In genomic region chr9:133371261-133371711, GRCh38 we compare ENCODE assay signal across 9 cellular contexts. TPM values are rescaled to one million over a fixed set of nuclear protein-coding genes. Genes with fewer than 3 reads are reported as not detected.
DNase-seq lines count a peak whose midpoint lies in the region; ATAC-seq, FAIRE-seq and TF ChIP-seq lines count a peak whose summit lies in the region.
"Had no signal": no experiment of that assay in that cellular context is flagged by ENCODE, and none has a peak within 500 bp of the region (broad histone marks: within the 10 kb centered on the region; RNA-seq: fewer than 3 reads in every experiment).

No MANE protein-coding gene starts in this region.

- no peak for FAIRE-seq in frontal cortex (lab: Jason Lieb, UNC)
- FAIRE-seq: GM19239 had no signal

- TF ChIP-seq CTCF in VCaP (conservative IDR thresholded peaks at IDR 0.05): no peak
- no peak for TF ChIP-seq CTCF in thoracic aorta (IDR thresholded peaks at IDR 0.05)

- H3K27ac Mint-ChIP-seq in activated naive CD4-positive, alpha-beta T cell treated with anti-CD3 and anti-CD28 coated beads, Interleukin-2, amount 50 U/mL, for 72 hours: peak overlapping the region; percentile 65 to 98
- peak overlapping the region in 5 of 6 donors; percentile 45 to 91 (median 83) for H3K27ac Mint-ChIP-seq in naive B cell

- H3K36me3 Mint-ChIP-seq in activated naive CD4-positive, alpha-beta T cell treated with anti-CD3 and anti-CD28 coated beads, Interleukin-2, amount 50 U/mL, for 72 hours: peaks cover 51 to 58% of the 10 kb centered on the region in 2 donors
- no peaks in the 10 kb centered on the region for H3K36me3 Mint-ChIP-seq in naive B cell

- no peaks in the 10 kb centered on the region for H3K27me3 ChIP-seq in thoracic aorta (replicated peaks; ENCODE audit: insufficient read depth)

- H3K4me1 ChIP-seq in thoracic aorta (ENCODE audit: control insufficient read depth in 1 of 2, low read depth in 2 of 2): peaks cover 27 to 73% of the 10 kb centered on the region in 2 donors

- H3K9me3 ChIP-seq in thoracic aorta: no peaks in the 10 kb centered on the region

- H3K9me3 Mint-ChIP-seq in activated naive CD4-positive, alpha-beta T cell treated with anti-CD3 and anti-CD28 coated beads, Interleukin-2, amount 50 U/mL, for 72 hours: no peaks in the 10 kb centered on the region
- no peaks in the 10 kb centered on the region for H3K9me3 Mint-ChIP-seq in naive B cell

- H3K36me3 ChIP-seq in thoracic aorta: peaks cover 12% of the 10 kb centered on the region

- H3K4me3 Mint-ChIP-seq in naive B cell: peak overlapping the region in 5 of 8 donors; percentile 37 to 71 (median 63)

- H3K4me1 Mint-ChIP-seq in naive B cell: peaks cover 52 to 71% (median 69%) of the 10 kb centered on the region in 3 donors

- DNase-seq in activated naive CD4-positive, alpha-beta T cell treated with anti-CD3 and anti-CD28 coated beads, Interleukin-2, amount 50 U/mL, for 72 hours (ENCODE audit: low spot score in 2 of 2): peak; percentile 70 to 86
- DNase-seq in naive B cell (no peak), thoracic aorta (ENCODE audit: low spot score) (no peak), NCI-H187 (lab: John Stamatoyannopoulos, UW) (no peak), Right ventricle myocardium superior (no peak), frontal cortex (ENCODE audit: low spot score in 2 of 2) (no peak)
- DNase-seq: NCI-H226 had no signal

- H3K27me3 Mint-ChIP-seq in naive B cell: no peaks in the 10 kb centered on the region

- peak; percentile 72 to 73 for ATAC-seq in activated naive CD4-positive, alpha-beta T cell treated with anti-CD3 and anti-CD28 coated beads, Interleukin-2, amount 50 U/mL, for 72 hours
- ATAC-seq in naive B cell (ENCODE audit: low read depth in 2 of 2): no peak
- no peak for ATAC-seq in thoracic aorta (ENCODE audit: insufficient number of reproducible peaks, low FRiP score, low read depth)
- ATAC-seq in Right ventricle myocardium superior (ENCODE audit: poor library complexity): no peak

- intact Hi-C loops in Right ventricle myocardium superior (cut with DNase I): no loop called here

- H3K27ac ChIP-seq in VCaP (peak overlapping the region; percentile 98), thoracic aorta (no peak overlapping the region)

- peak overlapping the region; percentile 15 for H3K4me3 ChIP-seq in thoracic aorta

RNA-seq across cellular contexts. Expression of gene SURF4, which starts 4.6 kb away (rescaled TPM):
- 100 to 1,000 TPM; 255 to 272 TPM for total RNA-seq in activated naive CD4-positive, alpha-beta T cell treated with anti-CD3 and anti-CD28 coated beads, Interleukin-2, amount 50 U/mL, for 72 hours
- polyA plus RNA-seq in naive B cell (ENCODE audit: low read depth in 6 of 6): 10 to 100 TPM; 76.2 to 99.5 (median 82.9) TPM
- total RNA-seq in thoracic aorta (100 to 1,000 TPM; 152 to 154 TPM), Right ventricle myocardium superior (58.3 TPM), frontal cortex (91.3 TPM)

RNA-seq across cellular contexts. Expression of gene STKLD1, which starts 4.9 kb away (rescaled TPM):
- 1 to 10 TPM in 1 of 2 donors, not detected in 1; 1.1 TPM for total RNA-seq in activated naive CD4-positive, alpha-beta T cell treated with anti-CD3 and anti-CD28 coated beads, Interleukin-2, amount 50 U/mL, for 72 hours
- polyA plus RNA-seq in naive B cell (ENCODE audit: low read depth in 6 of 6): under 1 TPM in 2 of 6 donors, not detected in 4; 0.18 to 0.61 TPM
- total RNA-seq in thoracic aorta (under 1 TPM in 1 of 2 donors, not detected in 1; 0.42 TPM), Right ventricle myocardium superior (0.27 TPM), frontal cortex (1.2 TPM)

RNA-seq across cellular contexts. Expression of gene SURF2, which starts 14.9 kb away (rescaled TPM):
- 10 to 100 TPM in 1 of 2 donors, 1 to 10 TPM in 1; 10.0 to 12.9 TPM for total RNA-seq in activated naive CD4-positive, alpha-beta T cell treated with anti-CD3 and anti-CD28 coated beads, Interleukin-2, amount 50 U/mL, for 72 hours
- polyA plus RNA-seq in naive B cell (ENCODE audit: low read depth in 6 of 6): 10 to 100 TPM; 21.6 to 40.5 (median 28.1) TPM
- total RNA-seq in thoracic aorta (10 to 100 TPM in 1 of 2 donors, 1 to 10 TPM in 1; 7.0 to 13.3 TPM), Right ventricle myocardium superior (14.0 TPM), frontal cortex (17.1 TPM)

RNA-seq across cellular contexts. Expression of gene SURF1, which starts 15.0 kb away (rescaled TPM):
- 10 to 100 TPM; 20.2 to 24.9 TPM for total RNA-seq in activated naive CD4-positive, alpha-beta T cell treated with anti-CD3 and anti-CD28 coated beads, Interleukin-2, amount 50 U/mL, for 72 hours
- polyA plus RNA-seq in naive B cell (ENCODE audit: low read depth in 6 of 6): 100 to 1,000 TPM in 1 of 6 donors, 10 to 100 TPM in 5; 77.6 to 142 (median 94.1) TPM
- total RNA-seq in thoracic aorta (10 to 100 TPM; 47.6 to 66.6 TPM), Right ventricle myocardium superior (55.4 TPM), frontal cortex (13.9 TPM)

RNA-seq across cellular contexts. Expression of gene RPL7A, which starts 23.3 kb away (rescaled TPM):
- 1,000 to 10,000 TPM; 3,254 to 3,908 TPM for total RNA-seq in activated naive CD4-positive, alpha-beta T cell treated with anti-CD3 and anti-CD28 coated beads, Interleukin-2, amount 50 U/mL, for 72 hours
- 1,000 to 10,000 TPM in 5 of 6 donors, 100 to 1,000 TPM in 1; 715 to 1,392 (median 1,075) TPM for polyA plus RNA-seq in naive B cell (ENCODE audit: low read depth in 6 of 6)
- 100 to 1,000 TPM; 889 to 895 TPM for total RNA-seq in thoracic aorta
- total RNA-seq in Right ventricle myocardium superior: 834 TPM
- 1,196 TPM for total RNA-seq in frontal cortex

Comparison
In these comparisons a context has a peak if more than half of its experiments do, and no peak if none do; other contexts are left out.
1. ATAC-seq: peak in activated naive CD4-positive, alpha-beta T cell treated with anti-CD3 and anti-CD28 coated beads, Interleukin-2, amount 50 U/mL, for 72 hours (2 of 2); none in naive B cell (0 of 2), thoracic aorta (single experiment) and Right ventricle myocardium superior (single experiment).
2. DNase-seq: peak in activated naive CD4-positive, alpha-beta T cell treated with anti-CD3 and anti-CD28 coated beads, Interleukin-2, amount 50 U/mL, for 72 hours (2 of 2); none in naive B cell (single experiment), thoracic aorta (single experiment), NCI-H187 (0 of 2), Right ventricle myocardium superior (single experiment) and frontal cortex (0 of 2).